Comparison of ENCODE assay signal across 8 cellular contexts in the genomic region with DNA sequence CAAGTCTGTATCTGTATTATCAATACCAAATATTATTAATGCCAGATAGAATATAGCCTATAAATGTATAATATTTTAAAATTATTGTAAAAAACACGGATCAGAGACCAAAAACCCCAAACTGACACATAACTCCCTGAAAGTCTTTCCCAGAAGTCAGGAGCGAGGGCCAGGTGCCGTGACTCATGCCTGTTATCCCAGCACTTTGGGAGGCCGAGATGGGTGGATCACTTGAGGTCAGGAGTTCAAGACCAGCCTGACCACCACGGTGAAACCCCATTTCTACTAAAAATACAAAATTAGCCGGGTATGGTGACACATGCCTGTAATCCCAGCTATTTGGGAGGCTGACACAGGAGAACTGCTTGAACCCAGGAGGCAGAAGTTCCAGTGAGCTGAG. TPM values are rescaled to one million over a fixed set of nuclear protein-coding genes. Genes with fewer than 3 reads are reported as not detected.
DNase-seq lines count a peak whose midpoint lies in the region; TF ChIP-seq lines count a peak whose summit lies in the region.
"Not testable (repeated sequence)": the region's sequence is repeated elsewhere in the genome, so short reads cannot be mapped to it uniquely, and the experiment has no call there.

No MANE protein-coding gene starts in this region.

- H3K9me3 ChIP-seq in ascending aorta = peaks cover 14 to 18% of the 10 kb centered on the region in 2 donors
- not testable (repeated sequence) for H3K9me3 ChIP-seq in thyroid gland

- not testable (repeated sequence) for H3K27me3 ChIP-seq in ascending aorta, thyroid gland

- H3K4me3 ChIP-seq in ascending aorta; epithelial cell of proximal tubule (ENCODE audit: low read depth, low read length); thyroid gland (replicated peaks in 1 of 3): not testable (repeated sequence)

- not testable (repeated sequence) for TF ChIP-seq POLR2A in thyroid gland (IDR thresholded peaks at IDR 0.05)

- peaks cover 16% of the 10 kb centered on the region for H3K9me3 Mint-ChIP-seq in activated CD4-positive, alpha-beta memory T cell treated with anti-CD3 and anti-CD28 coated beads for 36 hours

- not testable (repeated sequence) for TF ChIP-seq CTCF in ascending aorta (IDR thresholded peaks at IDR 0.05); epithelial cell of proximal tubule (conservative IDR thresholded peaks at IDR 0.05; ENCODE audit: low read depth, low read length); thyroid gland (IDR thresholded peaks at IDR 0.05)

- H3K27ac ChIP-seq in ascending aorta (peak overlapping the region; percentile 68 to 83), thyroid gland (peak overlapping the region in 2 of 3 donors; percentile 60 to 74)

- H3K36me3 Mint-ChIP-seq in activated CD4-positive, alpha-beta memory T cell treated with anti-CD3 and anti-CD28 coated beads for 36 hours = peaks cover 46% of the 10 kb centered on the region

- DNase-seq in EL = peak; percentile 50
- DNase-seq in NCI-H226 = peak; percentile 55
- not testable (repeated sequence) for DNase-seq in activated CD4-positive, alpha-beta memory T cell treated with anti-CD3 and anti-CD28 coated beads for 36 hours; ascending aorta (ENCODE audit: low spot score in 2 of 2); thyroid gland
- peak; percentile 25 for DNase-seq in epithelial cell of proximal tubule (ENCODE audit: low read depth)
- peak; percentile 52 for DNase-seq in kidney tubule cell (ENCODE audit: low spot score)
- DNase-seq in renal cortical epithelial cell (ENCODE audit: low read depth) = peak; percentile 63

- CTCF ChIA-PET in activated CD4-positive, alpha-beta memory T cell treated with anti-CD3 and anti-CD28 coated beads for 36 hours (lab: Charles Lee) = interaction anchor here (0.7 to 3.1 kb wide), 12 partner anchors 9 to 206 kb away, joined by 3 to 16 read pairs (median 4); a partner anchor contains a TSS

- intact Hi-C loops in activated CD4-positive, alpha-beta memory T cell treated with anti-CD3 and anti-CD28 coated beads for 36 hours (cut with micrococcal nuclease) = loop anchor here (2.0 kb wide), 1 partner anchor 102 kb away; no protein-coding TSS in a partner anchor
- intact Hi-C loops in ascending aorta (cut with DNase I); thyroid gland (cut with DNase I): not testable (repeated sequence)

- peaks cover 4 to 27% of the 10 kb centered on the region in 2 donors for H3K36me3 ChIP-seq in ascending aorta
- H3K36me3 ChIP-seq in thyroid gland = not testable (repeated sequence)

- H3K4me1 ChIP-seq in ascending aorta = peaks cover 0 to 33% of the 10 kb centered on the region in 2 donors
- peaks cover 28 to 30% of the 10 kb centered on the region in 2 donors for H3K4me1 ChIP-seq in thyroid gland

- 83 to 89% methylated on average over 6 of the region's 6 CpGs for WGBS in thyroid gland, 2 donors

- not testable (repeated sequence) for H3K27me3 Mint-ChIP-seq in activated CD4-positive, alpha-beta memory T cell treated with anti-CD3 and anti-CD28 coated beads for 36 hours

- H3K27ac Mint-ChIP-seq in activated CD4-positive, alpha-beta memory T cell treated with anti-CD3 and anti-CD28 coated beads for 36 hours = peak overlapping the region; percentile 85

- POLR2A ChIA-PET in activated CD4-positive, alpha-beta memory T cell treated with anti-CD3 and anti-CD28 coated beads for 36 hours (lab: Charles Lee) = interaction anchor here (0.6 to 3.8 kb wide), 13 partner anchors 9 to 157 kb away, joined by 3 to 32 read pairs (median 5); a partner anchor contains a TSS

- peaks cover 83% of the 10 kb centered on the region for H3K4me1 Mint-ChIP-seq in activated CD4-positive, alpha-beta memory T cell treated with anti-CD3 and anti-CD28 coated beads for 36 hours (ENCODE audit: low read depth)

- not testable (repeated sequence) for H3K4me3 Mint-ChIP-seq in activated CD4-positive, alpha-beta memory T cell treated with anti-CD3 and anti-CD28 coated beads for 36 hours

RNA-seq across cellular contexts. Expression of a gene that starts 35.5 kb away (rescaled TPM):
- 100 to 1,000 TPM; 495 to 541 TPM for total RNA-seq in activated CD4-positive, alpha-beta memory T cell treated with anti-CD3 and anti-CD28 coated beads for 36 hours
- total RNA-seq in ascending aorta (172 TPM), epithelial cell of proximal tubule (418 and 463 TPM in 2 replicates), renal cortical epithelial cell (414 and 525 TPM in 2 replicates), thyroid gland (100 to 1,000 TPM; 246 to 270 (median 265) TPM)

RNA-seq across cellular contexts. Expression of a gene that starts 39.6 kb away (rescaled TPM):
- 10 to 100 TPM; 24.0 to 24.7 TPM for total RNA-seq in activated CD4-positive, alpha-beta memory T cell treated with anti-CD3 and anti-CD28 coated beads for 36 hours
- total RNA-seq in ascending aorta = 16.4 TPM
- 24.3 and 28.1 TPM in 2 replicates for total RNA-seq in epithelial cell of proximal tubule
- 67.6 and 71.5 TPM in 2 replicates for total RNA-seq in renal cortical epithelial cell
- 10 to 100 TPM; 26.9 to 39.4 (median 31.3) TPM for total RNA-seq in thyroid gland
